ENCODE assay signal across 14 cellular contexts in genomic region chr16:88508376-88508867, GRCh38.
"Had no signal": no experiment of that assay in that cellular context is flagged by ENCODE, and none has a peak within 500 bp of the region (broad histone marks: within the 10 kb centered on the region; RNA-seq: fewer than 3 reads in every experiment).

No MANE protein-coding gene starts in this region.

- H3K27ac ChIP-seq: foreskin keratinocyte, tibial artery, upper lobe of left lung, uterus had no signal

- FAIRE-seq: colon, endothelial cell of umbilical vein had no signal

- H3K36me3 Mint-ChIP-seq: naive thymus-derived CD8-positive, alpha-beta T cell had no signal

- H3K36me3 ChIP-seq: tibial artery, upper lobe of left lung, uterus had no signal

- H3K4me1 ChIP-seq: foreskin keratinocyte, tibial artery, uterus had no signal

- H3K4me3 ChIP-seq: tibial artery, upper lobe of left lung, uterus had no signal

- H3K27me3 Mint-ChIP-seq: dendritic cell treated with granulocyte-macrophage colony-stimulating factor and Interleukin-4, amounts not matched to agents 40 ng/mL and 50 ng/mL, for 4 days; naive thymus-derived CD8-positive, alpha-beta T cell; stimulated activated memory B cell treated with anti-CD40 and anti-IgM and Interleukin-4, amounts not matched to agents 10 μg/mL and 1 μg/mL and 100 μg/mL, for 72 hours; stimulated activated naive CD8-positive, alpha-beta T cell treated with anti-CD3 and anti-CD28 coated beads, Interleukin-15, amount 100 ng/mL, for 72 hours had no signal

- H3K9me3 Mint-ChIP-seq: dendritic cell treated with granulocyte-macrophage colony-stimulating factor and Interleukin-4, amounts not matched to agents 40 ng/mL and 50 ng/mL, for 4 days; endodermal cell; naive thymus-derived CD8-positive, alpha-beta T cell; stimulated activated memory B cell treated with anti-CD40 and anti-IgM and Interleukin-4, amounts not matched to agents 10 μg/mL and 1 μg/mL and 100 μg/mL, for 72 hours; stimulated activated naive CD8-positive, alpha-beta T cell treated with anti-CD3 and anti-CD28 coated beads, Interleukin-15, amount 100 ng/mL, for 72 hours had no signal

- H3K27me3 ChIP-seq: foreskin keratinocyte, upper lobe of left lung, uterus had no signal

- ATAC-seq: naive thymus-derived CD8-positive, alpha-beta T cell; stimulated activated memory B cell treated with anti-CD40 and anti-IgM and Interleukin-4, amounts not matched to agents 10 μg/mL and 1 μg/mL and 100 μg/mL, for 72 hours; stimulated activated naive CD8-positive, alpha-beta T cell treated with anti-CD3 and anti-CD28 coated beads, Interleukin-15, amount 100 ng/mL, for 72 hours had no signal

- H3K4me3 Mint-ChIP-seq: dendritic cell treated with granulocyte-macrophage colony-stimulating factor and Interleukin-4, amounts not matched to agents 40 ng/mL and 50 ng/mL, for 4 days; endodermal cell; stimulated activated memory B cell treated with anti-CD40 and anti-IgM and Interleukin-4, amounts not matched to agents 10 μg/mL and 1 μg/mL and 100 μg/mL, for 72 hours; stimulated activated naive CD8-positive, alpha-beta T cell treated with anti-CD3 and anti-CD28 coated beads, Interleukin-15, amount 100 ng/mL, for 72 hours had no signal

- H3K9me3 ChIP-seq: tibial artery, upper lobe of left lung, uterus had no signal

- H3K27ac Mint-ChIP-seq: dendritic cell treated with granulocyte-macrophage colony-stimulating factor and Interleukin-4, amounts not matched to agents 40 ng/mL and 50 ng/mL, for 4 days; endodermal cell; stimulated activated memory B cell treated with anti-CD40 and anti-IgM and Interleukin-4, amounts not matched to agents 10 μg/mL and 1 μg/mL and 100 μg/mL, for 72 hours; stimulated activated naive CD8-positive, alpha-beta T cell treated with anti-CD3 and anti-CD28 coated beads, Interleukin-15, amount 100 ng/mL, for 72 hours had no signal

- DNase-seq: endodermal cell; kidney glomerular epithelial cell; mesendoderm; naive thymus-derived CD8-positive, alpha-beta T cell; stimulated activated CD4-positive, alpha-beta T cell treated with anti-CD3 and anti-CD28 coated beads, Interleukin-4, amount 100 ng/mL, for 24 hours; stimulated activated naive CD8-positive, alpha-beta T cell treated with anti-CD3 and anti-CD28 coated beads, Interleukin-15, amount 100 ng/mL, for 72 hours; tibial artery; uterus had no signal
